In the genomic region with DNA sequence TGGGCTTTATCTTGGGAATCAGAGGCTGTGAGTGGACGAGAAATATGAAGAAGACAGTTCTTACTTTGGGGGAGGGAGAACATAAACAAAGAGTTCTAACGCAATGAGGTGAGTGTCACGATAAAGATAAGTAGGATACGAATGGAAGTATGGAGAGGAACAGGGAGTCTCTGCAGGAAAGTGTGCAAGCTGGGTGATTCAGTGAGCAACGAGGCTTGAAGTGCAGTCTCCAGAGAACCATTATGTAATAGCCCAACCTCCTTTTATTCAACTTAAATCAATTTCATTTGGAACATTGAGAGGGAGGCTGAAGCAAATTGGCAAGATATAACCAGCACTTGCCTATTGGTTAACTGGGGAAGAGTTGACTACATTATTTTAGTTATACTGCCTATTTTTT, we compare ENCODE assay signal across 27 cellular contexts.
"Had no signal": no experiment of that assay in that cellular context is flagged by ENCODE, and none has a peak within 500 bp of the region (broad histone marks: within the 10 kb centered on the region; RNA-seq: fewer than 3 reads in every experiment).

No MANE protein-coding gene starts in this region.

- ATAC-seq: left colon; left lung; lower lobe of right lung; mucosa of descending colon; naive thymus-derived CD4-positive, alpha-beta T cell; natural killer cell treated with Interleukin-12 subunit alpha and Interleukin-12 subunit beta and Interleukin-15 and Interleukin-18, amount 100 ng/mL, for 72 hours; pancreas; right lobe of liver; stimulated activated effector memory CD8-positive, alpha-beta T cell treated with anti-CD3 and anti-CD28 coated beads, Interleukin-12 subunit alpha, Interleukin-12 subunit beta, amount 100 ng/mL, for 72 hours; upper lobe of right lung had no signal

- H3K36me3 Mint-ChIP-seq: naive thymus-derived CD4-positive, alpha-beta T cell; natural killer cell treated with Interleukin-12 subunit alpha and Interleukin-12 subunit beta and Interleukin-15 and Interleukin-18, amount 100 ng/mL, for 72 hours; stimulated activated effector memory CD8-positive, alpha-beta T cell treated with anti-CD3 and anti-CD28 coated beads, Interleukin-12 subunit alpha, Interleukin-12 subunit beta, amount 100 ng/mL, for 72 hours had no signal

- DNase-seq: hippocampal formation; kidney glomerular epithelial cell; left colon; left lung; lower lobe of right lung; midbrain; mucosa of descending colon; naive thymus-derived CD4-positive, alpha-beta T cell; pancreas; posterior cingulate gyrus; right lobe of liver; spleen; stimulated activated CD4-positive, alpha-beta T cell treated with anti-CD3 and anti-CD28 coated beads, Interleukin-4, amount 100 ng/mL, for 24 hours; stimulated activated naive CD4-positive, alpha-beta T cell; tibial artery; trophoblast cell; upper lobe of right lung had no signal

- H3K4me1 Mint-ChIP-seq: naive thymus-derived CD4-positive, alpha-beta T cell; stimulated activated effector memory CD8-positive, alpha-beta T cell treated with anti-CD3 and anti-CD28 coated beads, Interleukin-12 subunit alpha, Interleukin-12 subunit beta, amount 100 ng/mL, for 72 hours had no signal

- FAIRE-seq: keratinocyte, pancreas, urothelium cell line had no signal

- H3K4me3 Mint-ChIP-seq: naive thymus-derived CD4-positive, alpha-beta T cell; natural killer cell treated with Interleukin-12 subunit alpha and Interleukin-12 subunit beta and Interleukin-15 and Interleukin-18, amount 100 ng/mL, for 72 hours; stimulated activated effector memory CD8-positive, alpha-beta T cell treated with anti-CD3 and anti-CD28 coated beads, Interleukin-12 subunit alpha, Interleukin-12 subunit beta, amount 100 ng/mL, for 72 hours; stimulated activated naive CD8-positive, alpha-beta T cell treated with anti-CD3 and anti-CD28 coated beads, Interleukin-15, Interleukin-2, amounts not matched to agents 100 ng/mL and 50 ng/mL, for 24 hours had no signal

- H3K4me3 ChIP-seq: left lung, lower lobe of right lung, mucosa of descending colon, pancreas, prostate gland, right atrium auricular region, right lobe of liver, skin epidermis, spleen, suprapubic skin, thoracic aorta, tibial artery, upper lobe of right lung had no signal

- H3K36me3 ChIP-seq: left lung, lower lobe of right lung, pancreas, prostate gland, right atrium auricular region, right lobe of liver, spleen, suprapubic skin, thoracic aorta, tibial artery, upper lobe of right lung had no signal

- H3K27ac ChIP-seq: left lung, lower lobe of right lung, pancreas, prostate gland, right atrium auricular region, right lobe of liver, skin epidermis, spleen, suprapubic skin, thoracic aorta, tibial artery, upper lobe of right lung had no signal

- H3K27me3 ChIP-seq: left lung, pancreas, right atrium auricular region, right lobe of liver, spleen, suprapubic skin, tibial artery, upper lobe of right lung had no signal

- H3K9me3 ChIP-seq: left lung, lower lobe of right lung, pancreas, prostate gland, right atrium auricular region, right lobe of liver, suprapubic skin, thoracic aorta, tibial artery, upper lobe of right lung had no signal

- H3K27ac Mint-ChIP-seq: naive thymus-derived CD4-positive, alpha-beta T cell; natural killer cell treated with Interleukin-12 subunit alpha and Interleukin-12 subunit beta and Interleukin-15 and Interleukin-18, amount 100 ng/mL, for 72 hours; stimulated activated effector memory CD8-positive, alpha-beta T cell treated with anti-CD3 and anti-CD28 coated beads, Interleukin-12 subunit alpha, Interleukin-12 subunit beta, amount 100 ng/mL, for 72 hours; stimulated activated naive CD8-positive, alpha-beta T cell treated with anti-CD3 and anti-CD28 coated beads, Interleukin-15, Interleukin-2, amounts not matched to agents 100 ng/mL and 50 ng/mL, for 24 hours had no signal

- H3K4me1 ChIP-seq: left lung, lower lobe of right lung, pancreas, prostate gland, right atrium auricular region, right lobe of liver, spleen, suprapubic skin, tibial artery, upper lobe of right lung had no signal

- H3K27me3 Mint-ChIP-seq: natural killer cell treated with Interleukin-12 subunit alpha and Interleukin-12 subunit beta and Interleukin-15 and Interleukin-18, amount 100 ng/mL, for 72 hours; stimulated activated naive CD8-positive, alpha-beta T cell treated with anti-CD3 and anti-CD28 coated beads, Interleukin-15, Interleukin-2, amounts not matched to agents 100 ng/mL and 50 ng/mL, for 24 hours had no signal

- H3K9me3 Mint-ChIP-seq: stimulated activated naive CD8-positive, alpha-beta T cell treated with anti-CD3 and anti-CD28 coated beads, Interleukin-15, Interleukin-2, amounts not matched to agents 100 ng/mL and 50 ng/mL, for 24 hours had no signal
